ENCODE assay signal across 19 cellular contexts in the genomic region with DNA sequence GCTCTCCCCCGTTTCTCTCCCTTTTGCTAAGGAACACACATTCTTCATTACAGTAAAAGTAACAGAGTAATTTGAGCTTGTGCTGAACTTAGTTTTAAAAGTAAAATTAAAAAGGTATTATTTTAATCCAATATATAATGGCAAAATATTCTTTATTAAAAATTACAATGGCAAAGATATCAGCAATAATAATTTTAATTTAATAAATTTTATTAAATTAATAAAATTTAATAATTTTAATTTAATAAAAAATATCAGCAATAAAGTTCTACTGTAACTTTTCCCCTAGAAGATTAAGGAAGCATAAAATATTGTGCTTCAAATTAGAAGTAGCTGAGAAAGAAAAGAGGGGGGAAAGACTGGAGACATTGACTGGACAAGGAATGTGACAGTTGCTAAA. TPM values are rescaled to one million over a fixed set of nuclear protein-coding genes. Genes with fewer than 3 reads are reported as not detected.
DNase-seq lines count a peak whose midpoint lies in the region; ATAC-seq, FAIRE-seq and TF ChIP-seq lines count a peak whose summit lies in the region.
"Had no signal": no experiment of that assay in that cellular context is flagged by ENCODE, and none has a peak within 500 bp of the region (broad histone marks: within the 10 kb centered on the region; RNA-seq: fewer than 3 reads in every experiment).

No MANE protein-coding gene starts in this region.

- H3K36me3 Mint-ChIP-seq in chondrocyte (ENCODE audit: low read depth): no peaks in the 10 kb centered on the region
- H3K36me3 Mint-ChIP-seq in osteocyte (ENCODE audit: unreplicated experiment): no peaks in the 10 kb centered on the region
- H3K36me3 Mint-ChIP-seq in stimulated activated memory B cell treated with anti-CD40 and anti-IgM and Interleukin-4, amounts not matched to agents 10 μg/mL and 1 μg/mL and 100 μg/mL, for 72 hours: peaks cover 18% of the 10 kb centered on the region

- no peak overlapping the region for H3K4me3 Mint-ChIP-seq in chondrocyte (ENCODE audit: unreplicated experiment)
- no peak overlapping the region for H3K4me3 Mint-ChIP-seq in osteocyte (ENCODE audit: unreplicated experiment)
- no peak overlapping the region for H3K4me3 Mint-ChIP-seq in stimulated activated memory B cell treated with anti-CD40 and anti-IgM and Interleukin-4, amounts not matched to agents 10 μg/mL and 1 μg/mL and 100 μg/mL, for 72 hours
- H3K4me3 Mint-ChIP-seq: CD14-positive monocyte; CD4-positive, alpha-beta memory T cell; HFFc6 had no signal

- DNase-seq in GM19239 (ENCODE audit: insufficient read length, low spot score) (no peak), RCC 7860 (ENCODE audit: low spot score) (no peak), chondrocyte (ENCODE audit: low spot score) (no peak), osteocyte (ENCODE audit: extremely low spot score, unreplicated experiment) (no peak), ecto neural progenitor cell (ENCODE audit: low spot score) (no peak)
- DNase-seq in activated naive CD4-positive, alpha-beta T cell treated with Interleukin-2 at 50 U/mL for 16 hours: no peak
- DNase-seq: CD4-positive, alpha-beta memory T cell; DND-41; GDM1; GOT3; H7; HFFc6 had no signal

- FAIRE-seq in GM19239 (lab: Jason Lieb, UNC): peak; percentile 42
- peak; percentile 49 for FAIRE-seq in RCC 7860 (lab: Jason Lieb, UNC)
- FAIRE-seq: GM18507, HTR-8/SVneo had no signal

- peak overlapping the region; percentile 13 for H3K27ac Mint-ChIP-seq in chondrocyte (ENCODE audit: unreplicated experiment)
- peak overlapping the region; percentile 29 for H3K27ac Mint-ChIP-seq in osteocyte (ENCODE audit: unreplicated experiment)
- no peak overlapping the region for H3K27ac Mint-ChIP-seq in stimulated activated memory B cell treated with anti-CD40 and anti-IgM and Interleukin-4, amounts not matched to agents 10 μg/mL and 1 μg/mL and 100 μg/mL, for 72 hours
- H3K27ac Mint-ChIP-seq: CD4-positive, alpha-beta memory T cell; HFFc6 had no signal

- ATAC-seq in stimulated activated memory B cell treated with anti-CD40 and anti-IgM and Interleukin-4, amounts not matched to agents 10 μg/mL and 1 μg/mL and 100 μg/mL, for 72 hours: no peak
- no peak for ATAC-seq in GM21786 (IDR thresholded peaks at IDR 0.05; ENCODE audit: unreplicated experiment)
- ATAC-seq: HCT116 had no signal

- TF ChIP-seq CTCF in chondrocyte (IDR thresholded peaks at IDR 0.05) (no peak), osteocyte (IDR thresholded peaks at IDR 0.05) (no peak)

- no peaks in the 10 kb centered on the region for H3K9me3 Mint-ChIP-seq in chondrocyte (ENCODE audit: low read depth)
- H3K9me3 Mint-ChIP-seq in osteocyte (ENCODE audit: unreplicated experiment): no peaks in the 10 kb centered on the region
- no peaks in the 10 kb centered on the region for H3K9me3 Mint-ChIP-seq in stimulated activated memory B cell treated with anti-CD40 and anti-IgM and Interleukin-4, amounts not matched to agents 10 μg/mL and 1 μg/mL and 100 μg/mL, for 72 hours
- H3K9me3 Mint-ChIP-seq: CD14-positive monocyte; CD4-positive, alpha-beta memory T cell; HFFc6 had no signal

- H3K27me3 Mint-ChIP-seq in chondrocyte (ENCODE audit: low read depth) (no peaks in the 10 kb centered on the region), osteocyte (ENCODE audit: unreplicated experiment) (no peaks in the 10 kb centered on the region)
- no peaks in the 10 kb centered on the region for H3K27me3 Mint-ChIP-seq in stimulated activated memory B cell treated with anti-CD40 and anti-IgM and Interleukin-4, amounts not matched to agents 10 μg/mL and 1 μg/mL and 100 μg/mL, for 72 hours

- H3K4me1 Mint-ChIP-seq in chondrocyte (ENCODE audit: low read depth) (peaks cover 87% of the 10 kb centered on the region), osteocyte (ENCODE audit: unreplicated experiment) (peaks cover 84% of the 10 kb centered on the region)
- H3K4me1 Mint-ChIP-seq in stimulated activated memory B cell treated with anti-CD40 and anti-IgM and Interleukin-4, amounts not matched to agents 10 μg/mL and 1 μg/mL and 100 μg/mL, for 72 hours: peaks cover 39% of the 10 kb centered on the region

RNA-seq across cellular contexts. Expression of a gene that starts 32.5 kb away (rescaled TPM):
- total RNA-seq in chondrocyte: 71.9 to 95.0 TPM (median 78.0 TPM) in 3 replicates
- total RNA-seq in osteocyte: 57.2 and 67.1 TPM in 2 replicates

RNA-seq across cellular contexts. Expression of a gene that starts 58.0 kb away (rescaled TPM):
- total RNA-seq in chondrocyte: 1.9 to 3.6 TPM (median 2.7 TPM) in 3 replicates
- 0.94 and 1.3 TPM in 2 replicates for total RNA-seq in osteocyte
- total RNA-seq: A673 had no signal
